Comparison of ENCODE assay signal across 1 cellular context in genomic region chr1:64162151-64162550, GRCh38.
TF ChIP-seq lines count a peak whose summit lies in the region.

No MANE protein-coding gene starts in this region.

TF ChIP-seq in H1, 55 proteins besides CTCF, POLR2A, EP300 and RAD21 (continued from another document):
- TF ChIP-seq, protein P1, sequence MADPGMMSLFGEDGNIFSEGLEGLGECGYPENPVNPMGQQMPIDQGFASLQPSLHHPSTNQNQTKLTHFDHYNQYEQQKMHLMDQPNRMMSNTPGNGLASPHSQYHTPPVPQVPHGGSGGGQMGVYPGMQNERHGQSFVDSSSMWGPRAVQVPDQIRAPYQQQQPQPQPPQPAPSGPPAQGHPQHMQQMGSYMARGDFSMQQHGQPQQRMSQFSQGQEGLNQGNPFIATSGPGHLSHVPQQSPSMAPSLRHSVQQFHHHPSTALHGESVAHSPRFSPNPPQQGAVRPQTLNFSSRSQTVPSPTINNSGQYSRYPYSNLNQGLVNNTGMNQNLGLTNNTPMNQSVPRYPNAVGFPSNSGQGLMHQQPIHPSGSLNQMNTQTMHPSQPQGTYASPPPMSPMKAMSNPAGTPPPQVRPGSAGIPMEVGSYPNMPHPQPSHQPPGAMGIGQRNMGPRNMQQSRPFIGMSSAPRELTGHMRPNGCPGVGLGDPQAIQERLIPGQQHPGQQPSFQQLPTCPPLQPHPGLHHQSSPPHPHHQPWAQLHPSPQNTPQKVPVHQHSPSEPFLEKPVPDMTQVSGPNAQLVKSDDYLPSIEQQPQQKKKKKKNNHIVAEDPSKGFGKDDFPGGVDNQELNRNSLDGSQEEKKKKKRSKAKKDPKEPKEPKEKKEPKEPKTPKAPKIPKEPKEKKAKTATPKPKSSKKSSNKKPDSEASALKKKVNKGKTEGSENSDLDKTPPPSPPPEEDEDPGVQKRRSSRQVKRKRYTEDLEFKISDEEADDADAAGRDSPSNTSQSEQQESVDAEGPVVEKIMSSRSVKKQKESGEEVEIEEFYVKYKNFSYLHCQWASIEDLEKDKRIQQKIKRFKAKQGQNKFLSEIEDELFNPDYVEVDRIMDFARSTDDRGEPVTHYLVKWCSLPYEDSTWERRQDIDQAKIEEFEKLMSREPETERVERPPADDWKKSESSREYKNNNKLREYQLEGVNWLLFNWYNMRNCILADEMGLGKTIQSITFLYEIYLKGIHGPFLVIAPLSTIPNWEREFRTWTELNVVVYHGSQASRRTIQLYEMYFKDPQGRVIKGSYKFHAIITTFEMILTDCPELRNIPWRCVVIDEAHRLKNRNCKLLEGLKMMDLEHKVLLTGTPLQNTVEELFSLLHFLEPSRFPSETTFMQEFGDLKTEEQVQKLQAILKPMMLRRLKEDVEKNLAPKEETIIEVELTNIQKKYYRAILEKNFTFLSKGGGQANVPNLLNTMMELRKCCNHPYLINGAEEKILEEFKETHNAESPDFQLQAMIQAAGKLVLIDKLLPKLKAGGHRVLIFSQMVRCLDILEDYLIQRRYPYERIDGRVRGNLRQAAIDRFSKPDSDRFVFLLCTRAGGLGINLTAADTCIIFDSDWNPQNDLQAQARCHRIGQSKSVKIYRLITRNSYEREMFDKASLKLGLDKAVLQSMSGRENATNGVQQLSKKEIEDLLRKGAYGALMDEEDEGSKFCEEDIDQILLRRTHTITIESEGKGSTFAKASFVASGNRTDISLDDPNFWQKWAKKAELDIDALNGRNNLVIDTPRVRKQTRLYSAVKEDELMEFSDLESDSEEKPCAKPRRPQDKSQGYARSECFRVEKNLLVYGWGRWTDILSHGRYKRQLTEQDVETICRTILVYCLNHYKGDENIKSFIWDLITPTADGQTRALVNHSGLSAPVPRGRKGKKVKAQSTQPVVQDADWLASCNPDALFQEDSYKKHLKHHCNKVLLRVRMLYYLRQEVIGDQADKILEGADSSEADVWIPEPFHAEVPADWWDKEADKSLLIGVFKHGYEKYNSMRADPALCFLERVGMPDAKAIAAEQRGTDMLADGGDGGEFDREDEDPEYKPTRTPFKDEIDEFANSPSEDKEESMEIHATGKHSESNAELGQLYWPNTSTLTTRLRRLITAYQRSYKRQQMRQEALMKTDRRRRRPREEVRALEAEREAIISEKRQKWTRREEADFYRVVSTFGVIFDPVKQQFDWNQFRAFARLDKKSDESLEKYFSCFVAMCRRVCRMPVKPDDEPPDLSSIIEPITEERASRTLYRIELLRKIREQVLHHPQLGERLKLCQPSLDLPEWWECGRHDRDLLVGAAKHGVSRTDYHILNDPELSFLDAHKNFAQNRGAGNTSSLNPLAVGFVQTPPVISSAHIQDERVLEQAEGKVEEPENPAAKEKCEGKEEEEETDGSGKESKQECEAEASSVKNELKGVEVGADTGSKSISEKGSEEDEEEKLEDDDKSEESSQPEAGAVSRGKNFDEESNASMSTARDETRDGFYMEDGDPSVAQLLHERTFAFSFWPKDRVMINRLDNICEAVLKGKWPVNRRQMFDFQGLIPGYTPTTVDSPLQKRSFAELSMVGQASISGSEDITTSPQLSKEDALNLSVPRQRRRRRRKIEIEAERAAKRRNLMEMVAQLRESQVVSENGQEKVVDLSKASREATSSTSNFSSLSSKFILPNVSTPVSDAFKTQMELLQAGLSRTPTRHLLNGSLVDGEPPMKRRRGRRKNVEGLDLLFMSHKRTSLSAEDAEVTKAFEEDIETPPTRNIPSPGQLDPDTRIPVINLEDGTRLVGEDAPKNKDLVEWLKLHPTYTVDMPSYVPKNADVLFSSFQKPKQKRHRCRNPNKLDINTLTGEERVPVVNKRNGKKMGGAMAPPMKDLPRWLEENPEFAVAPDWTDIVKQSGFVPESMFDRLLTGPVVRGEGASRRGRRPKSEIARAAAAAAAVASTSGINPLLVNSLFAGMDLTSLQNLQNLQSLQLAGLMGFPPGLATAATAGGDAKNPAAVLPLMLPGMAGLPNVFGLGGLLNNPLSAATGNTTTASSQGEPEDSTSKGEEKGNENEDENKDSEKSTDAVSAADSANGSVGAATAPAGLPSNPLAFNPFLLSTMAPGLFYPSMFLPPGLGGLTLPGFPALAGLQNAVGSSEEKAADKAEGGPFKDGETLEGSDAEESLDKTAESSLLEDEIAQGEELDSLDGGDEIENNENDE (IDR thresholded peaks at IDR 0.05; ENCODE audit: insufficient replicate concordance, low read length), result no peak
- TF ChIP-seq CEBPB (IDR thresholded peaks at IDR 0.05; ENCODE audit: low read depth, low read length) (no peak), CBX5 (IDR thresholded peaks at IDR 0.05; ENCODE audit: low read depth, low read length) (no peak), RBBP5 (IDR thresholded peaks at IDR 0.05; ENCODE audit: borderline replicate concordance, low read depth, low read length) (no peak), GTF2F1 (IDR thresholded peaks at IDR 0.05; ENCODE audit: borderline replicate concordance, low read depth, low read length) (no peak), MAX (IDR thresholded peaks at IDR 0.05) (no peak), SP2 (IDR thresholded peaks at IDR 0.05; ENCODE audit: low read length) (no peak), TBP (IDR thresholded peaks at IDR 0.05; ENCODE audit: low read depth, low read length) (no peak), RNF2 (IDR thresholded peaks at IDR 0.05; ENCODE audit: borderline replicate concordance, low read depth, low read length, missing control alignments, poor library complexity, severe bottlenecking) (no peak), SRF (IDR thresholded peaks at IDR 0.05; ENCODE audit: low read depth, low read length) (no peak), RFX5 (IDR thresholded peaks at IDR 0.05; ENCODE audit: borderline replicate concordance, low read depth, low read length) (no peak), KDM5A (IDR thresholded peaks at IDR 0.05; ENCODE audit: low read length) (no peak)
